Comparison of ENCODE assay signal across 9 cellular contexts in genomic region chr2:240452471-240453256, GRCh38.
A peak's percentile ranks its signal among the peaks of the same experiment; 100 is the strongest.
DNase-seq lines count a peak whose midpoint lies in the region; ATAC-seq lines count a peak whose summit lies in the region.
"Had no signal": no experiment of that assay in that cellular context is flagged by ENCODE, and none has a peak within 500 bp of the region (broad histone marks: within the 10 kb centered on the region; RNA-seq: fewer than 3 reads in every experiment).

No MANE protein-coding gene starts in this region.

- H3K36me3 Mint-ChIP-seq in stimulated activated effector memory CD8-positive, alpha-beta T cell treated with anti-CD3 and anti-CD28 coated beads, Interleukin-12 subunit alpha, Interleukin-12 subunit beta, amount 100 ng/mL, for 72 hours: no peaks in the 10 kb centered on the region

- ATAC-seq in stimulated activated effector memory CD8-positive, alpha-beta T cell treated with anti-CD3 and anti-CD28 coated beads, Interleukin-12 subunit alpha, Interleukin-12 subunit beta, amount 100 ng/mL, for 72 hours: no peak
- no peak for ATAC-seq in GM18520 (IDR thresholded peaks at IDR 0.05; ENCODE audit: unreplicated experiment)
- ATAC-seq in GM18498 (IDR thresholded peaks at IDR 0.05; ENCODE audit: unreplicated experiment): no peak

- H3K4me3 Mint-ChIP-seq in stimulated activated effector memory CD8-positive, alpha-beta T cell treated with anti-CD3 and anti-CD28 coated beads, Interleukin-12 subunit alpha, Interleukin-12 subunit beta, amount 100 ng/mL, for 72 hours: peak overlapping the region; percentile 62

- peaks cover 2% of the 10 kb centered on the region for H3K27me3 ChIP-seq in layer of hippocampus (ENCODE audit: control insufficient read depth, insufficient read depth, low read length)

- peaks cover 14% of the 10 kb centered on the region for H3K4me1 Mint-ChIP-seq in stimulated activated effector memory CD8-positive, alpha-beta T cell treated with anti-CD3 and anti-CD28 coated beads, Interleukin-12 subunit alpha, Interleukin-12 subunit beta, amount 100 ng/mL, for 72 hours

- peak overlapping the region; percentile 83 for H3K27ac ChIP-seq in cingulate gyrus (ENCODE audit: low read depth, low read length)
- H3K27ac ChIP-seq in layer of hippocampus (ENCODE audit: low read depth, low read length): peak overlapping the region; percentile 65

- DNase-seq in DMS 273 (lab: John Stamatoyannopoulos, UW; ENCODE audit: unreplicated experiment) (peak; percentile 80), DMS 273 treated with DMSO at 0.1 percent for 48 hours (lab: John Stamatoyannopoulos, UW) (no peak), NCI-H748 (lab: John Stamatoyannopoulos, UW; ENCODE audit: unreplicated experiment) (peak; percentile 78)
- no peak for DNase-seq in stimulated activated effector memory CD8-positive, alpha-beta T cell treated with anti-CD3 and anti-CD28 coated beads, Interleukin-12 subunit alpha, Interleukin-12 subunit beta, amount 100 ng/mL, for 72 hours (ENCODE audit: low spot score in 2 of 2)

- no peak overlapping the region for H3K27ac Mint-ChIP-seq in stimulated activated effector memory CD8-positive, alpha-beta T cell treated with anti-CD3 and anti-CD28 coated beads, Interleukin-12 subunit alpha, Interleukin-12 subunit beta, amount 100 ng/mL, for 72 hours
- H3K27ac Mint-ChIP-seq: stimulated activated naive CD8-positive, alpha-beta T cell treated with anti-CD3 and anti-CD28 coated beads, Interleukin-15, Interleukin-2, amounts not matched to agents 100 ng/mL and 50 ng/mL, for 24 hours had no signal

- H3K9me3 Mint-ChIP-seq in stimulated activated effector memory CD8-positive, alpha-beta T cell treated with anti-CD3 and anti-CD28 coated beads, Interleukin-12 subunit alpha, Interleukin-12 subunit beta, amount 100 ng/mL, for 72 hours: no peaks in the 10 kb centered on the region
- H3K9me3 Mint-ChIP-seq: stimulated activated naive CD8-positive, alpha-beta T cell treated with anti-CD3 and anti-CD28 coated beads, Interleukin-15, Interleukin-2, amounts not matched to agents 100 ng/mL and 50 ng/mL, for 24 hours had no signal

Comparison
In these comparisons a context has a peak if more than half of its experiments do, and no peak if none do; other contexts are left out.
1. DNase-seq: peak in DMS 273 (single experiment) and NCI-H748 (single experiment); none in DMS 273 treated with DMSO at 0.1 percent for 48 hours (single experiment) and stimulated activated effector memory CD8-positive, alpha-beta T cell treated with anti-CD3 and anti-CD28 coated beads, Interleukin-12 subunit alpha, Interleukin-12 subunit beta, amount 100 ng/mL, for 72 hours (0 of 2).